In the genomic region with DNA sequence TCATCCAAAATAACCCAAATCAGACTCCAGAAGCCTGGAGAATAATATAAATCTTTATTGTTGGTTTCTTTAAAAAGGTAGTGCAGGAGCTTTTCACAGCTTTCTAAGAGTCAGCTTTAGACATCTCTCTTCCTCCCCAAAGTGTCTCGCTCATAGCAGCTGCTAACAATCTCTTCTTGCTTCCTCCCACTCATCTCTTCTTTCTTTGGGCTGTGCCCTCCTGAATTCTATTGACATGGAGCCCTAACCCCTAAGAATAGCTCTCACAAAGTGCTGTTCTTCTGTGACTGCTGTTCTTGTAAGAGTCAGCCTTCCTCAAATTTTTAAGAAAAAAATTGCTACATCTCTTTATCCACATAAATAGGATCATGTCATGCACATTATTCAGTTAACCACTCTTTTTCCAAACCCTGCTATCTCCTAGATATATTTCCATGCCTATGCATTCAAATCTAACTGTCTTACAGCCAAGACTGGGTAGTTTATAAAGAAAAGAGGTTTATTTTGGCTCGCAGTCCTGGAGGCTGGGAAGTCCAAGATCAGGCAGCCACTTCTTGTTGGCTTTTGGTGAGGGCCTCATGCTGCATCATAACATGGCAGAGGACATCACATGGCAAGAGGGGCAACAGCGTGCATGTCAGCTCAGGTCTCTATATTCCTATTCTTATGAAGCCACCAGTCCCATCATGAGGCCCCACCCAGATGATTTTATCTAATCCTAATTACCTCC, we compare ENCODE assay signal across 1 cellular context.
TF ChIP-seq lines count a peak whose summit lies in the region.

No MANE protein-coding gene starts in this region.

TF ChIP-seq in K562, 482 proteins besides CTCF, POLR2A, EP300 and RAD21 (continued from another document):
- TF ChIP-seq, protein P1, sequence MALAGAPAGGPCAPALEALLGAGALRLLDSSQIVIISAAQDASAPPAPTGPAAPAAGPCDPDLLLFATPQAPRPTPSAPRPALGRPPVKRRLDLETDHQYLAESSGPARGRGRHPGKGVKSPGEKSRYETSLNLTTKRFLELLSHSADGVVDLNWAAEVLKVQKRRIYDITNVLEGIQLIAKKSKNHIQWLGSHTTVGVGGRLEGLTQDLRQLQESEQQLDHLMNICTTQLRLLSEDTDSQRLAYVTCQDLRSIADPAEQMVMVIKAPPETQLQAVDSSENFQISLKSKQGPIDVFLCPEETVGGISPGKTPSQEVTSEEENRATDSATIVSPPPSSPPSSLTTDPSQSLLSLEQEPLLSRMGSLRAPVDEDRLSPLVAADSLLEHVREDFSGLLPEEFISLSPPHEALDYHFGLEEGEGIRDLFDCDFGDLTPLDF (CRISPR knock-in tag; IDR thresholded peaks at IDR 0.05): no peak
- no peak for TF ChIP-seq SRF (CRISPR knock-in tag; IDR thresholded peaks at IDR 0.05)
- peak; percentile 99 for TF ChIP-seq ZNF766 (CRISPR knock-in tag; conservative IDR thresholded peaks at IDR 0.05)
- TF ChIP-seq CBX3 (IDR thresholded peaks at IDR 0.05; ENCODE audit: borderline replicate concordance in 1 of 2, low read length in 2 of 2): peak in 1 of 2 experiments; percentile 55; a peak in 1 of 3 replicates
- TF ChIP-seq BMI1 (IDR thresholded peaks at IDR 0.05; ENCODE audit: low read length): no peak
- TF ChIP-seq CREM (IDR thresholded peaks at IDR 0.05; ENCODE audit: low read depth): no peak
